20 cellular contexts compared by ENCODE assay signal in genomic region chr7:25519962-25520562, GRCh38.
DNase-seq lines count a peak whose midpoint lies in the region; ATAC-seq and TF ChIP-seq lines count a peak whose summit lies in the region.
"Had no signal": no experiment of that assay in that cellular context is flagged by ENCODE, and none has a peak within 500 bp of the region (broad histone marks: within the 10 kb centered on the region; RNA-seq: fewer than 3 reads in every experiment).

No MANE protein-coding gene starts in this region.

- peak; percentile 62 for DNase-seq in activated CD4-positive, alpha-beta T cell treated with anti-CD3 and anti-CD28 coated beads, Interleukin-2, amount 10 ng/mL, durations not matched to agents 24 days and 14 days
- DNase-seq in activated CD4-positive, alpha-beta T cell treated with anti-CD3 and anti-CD28 coated beads for 1 hour = no peak
- peak; percentile 11 for DNase-seq in GM06990 (ENCODE audit: extremely low read depth, insufficient read length)
- no peak for DNase-seq in activated B cell treated with CpG ODN at 0.5 μM for 24 hours
- no peak for DNase-seq in nephron progenitor cell
- DNase-seq in colonic mucosa = no peak
- no peak for DNase-seq in NCI-H2171 treated with DMSO at 0.1 percent for 48 hours (lab: John Stamatoyannopoulos, UW)
- DNase-seq: activated CD4-positive, alpha-beta T cell treated with anti-CD3 and anti-CD28 coated beads, Interleukin-2, amount 50 U/mL, for 1 hour; foreskin fibroblast; lower lobe of right lung; MM.1S; NCI-H1694 treated with DMSO at 0.1 percent for 48 hours; posterior cingulate gyrus; stimulated activated CD4-positive, alpha-beta T cell treated with anti-CD3 and anti-CD28 coated beads, Interleukin-2, amount 100 ng/mL, for 24 hours had no signal

- H3K27ac Mint-ChIP-seq in activated CD4-positive, alpha-beta T cell treated with anti-CD3 and anti-CD28 coated beads, Interleukin-2, amount 10 ng/mL, durations not matched to agents 24 days and 14 days = peak overlapping the region; percentile 2
- H3K27ac Mint-ChIP-seq in activated B cell treated with CpG ODN at 0.5 μM for 24 hours (no peak overlapping the region), nephron progenitor cell (peak overlapping the region; percentile 89)

- no peaks in the 10 kb centered on the region for H3K36me3 ChIP-seq in GM06990 (ENCODE audit: control insufficient read depth, insufficient read depth, low read length)
- H3K36me3 ChIP-seq in colonic mucosa = no peaks in the 10 kb centered on the region
- H3K36me3 ChIP-seq: breast epithelium, lower lobe of right lung had no signal

- H3K27me3 ChIP-seq in GM06990 (replicated peaks; ENCODE audit: control insufficient read depth, insufficient read depth, low read length) (no peaks in the 10 kb centered on the region), colonic mucosa (no peaks in the 10 kb centered on the region)
- H3K27me3 ChIP-seq: breast epithelium, hepatocyte had no signal

- POLR2A ChIA-PET in activated B cell treated with CpG ODN at 0.5 μM for 24 hours (lab: Charles Lee) = no interaction called here

- peaks cover 18% of the 10 kb centered on the region for H3K9me3 Mint-ChIP-seq in activated CD4-positive, alpha-beta T cell treated with anti-CD3 and anti-CD28 coated beads, Interleukin-2, amount 10 ng/mL, durations not matched to agents 24 days and 14 days
- H3K9me3 Mint-ChIP-seq in activated B cell treated with CpG ODN at 0.5 μM for 24 hours = no peaks in the 10 kb centered on the region
- H3K9me3 Mint-ChIP-seq in nephron progenitor cell = no peaks in the 10 kb centered on the region

- peak; percentile 37 for ATAC-seq in activated B cell treated with CpG ODN at 0.5 μM for 24 hours (ENCODE audit: low read depth)
- ATAC-seq in HG02610 (IDR thresholded peaks at IDR 0.05; ENCODE audit: unreplicated experiment) = no peak
- ATAC-seq: lower lobe of right lung had no signal

- no peak overlapping the region for H3K27ac ChIP-seq in colonic mucosa
- H3K27ac ChIP-seq: breast epithelium, C4-2B, epithelial cell of prostate, hepatocyte, lower lobe of right lung had no signal

- no peak overlapping the region for H3K4me3 ChIP-seq in GM06990 (replicated peaks; ENCODE audit: low read depth, low read length)
- H3K4me3 ChIP-seq in colonic mucosa = no peak overlapping the region
- H3K4me3 ChIP-seq: breast epithelium, hepatocyte, lower lobe of right lung had no signal

- peaks cover 26% of the 10 kb centered on the region for H3K4me1 Mint-ChIP-seq in activated CD4-positive, alpha-beta T cell treated with anti-CD3 and anti-CD28 coated beads, Interleukin-2, amount 10 ng/mL, durations not matched to agents 24 days and 14 days
- H3K4me1 Mint-ChIP-seq in activated B cell treated with CpG ODN at 0.5 μM for 24 hours = peaks cover 25% of the 10 kb centered on the region
- H3K4me1 Mint-ChIP-seq in nephron progenitor cell = peaks cover 21% of the 10 kb centered on the region

- no peak overlapping the region for H3K9ac ChIP-seq in colonic mucosa (ENCODE audit: low read depth in 2 of 2, low read length in 2 of 2)

- H3K4me3 Mint-ChIP-seq in activated CD4-positive, alpha-beta T cell treated with anti-CD3 and anti-CD28 coated beads, Interleukin-2, amount 10 ng/mL, durations not matched to agents 24 days and 14 days = peak overlapping the region; percentile 32
- H3K4me3 Mint-ChIP-seq in activated B cell treated with CpG ODN at 0.5 μM for 24 hours (peak overlapping the region; percentile 2), nephron progenitor cell (no peak overlapping the region)
- H3K4me3 Mint-ChIP-seq: IgD-negative memory B cell had no signal

- TF ChIP-seq CTCF in GM06990 (IDR thresholded peaks at IDR 0.05; ENCODE audit: insufficient read depth, low read length, poor library complexity, severe bottlenecking) (no peak), activated B cell treated with CpG ODN at 0.5 μM for 24 hours (IDR thresholded peaks at IDR 0.05) (no peak), nephron progenitor cell (IDR thresholded peaks at IDR 0.05) (no peak), colonic mucosa (IDR thresholded peaks at IDR 0.05) (no peak)

- no peaks in the 10 kb centered on the region for H3K36me3 Mint-ChIP-seq in activated CD4-positive, alpha-beta T cell treated with anti-CD3 and anti-CD28 coated beads, Interleukin-2, amount 10 ng/mL, durations not matched to agents 24 days and 14 days (ENCODE audit: low read depth)
- H3K36me3 Mint-ChIP-seq in activated B cell treated with CpG ODN at 0.5 μM for 24 hours (ENCODE audit: low read depth) (no peaks in the 10 kb centered on the region), nephron progenitor cell (ENCODE audit: low read depth) (no peaks in the 10 kb centered on the region)
- H3K36me3 Mint-ChIP-seq: IgD-negative memory B cell had no signal

- H3K9me3 ChIP-seq in colonic mucosa = no peaks in the 10 kb centered on the region
- H3K9me3 ChIP-seq: breast epithelium, lower lobe of right lung had no signal

- CTCF ChIA-PET in activated B cell treated with CpG ODN at 0.5 μM for 24 hours (lab: Charles Lee) = no interaction called here

- intact Hi-C loops in activated CD4-positive, alpha-beta T cell treated with anti-CD3 and anti-CD28 coated beads, Interleukin-2, amount 10 ng/mL, durations not matched to agents 24 days and 14 days (cut with micrococcal nuclease) = no loop called here
- intact Hi-C loops in activated B cell treated with CpG ODN at 0.5 μM for 24 hours (cut with micrococcal nuclease) = no loop called here
- intact Hi-C loops in colonic mucosa (cut with DNase I) = no loop called here

- no peaks in the 10 kb centered on the region for H3K4me1 ChIP-seq in colonic mucosa
- H3K4me1 ChIP-seq: breast epithelium, lower lobe of right lung had no signal

- H3K27me3 Mint-ChIP-seq in activated CD4-positive, alpha-beta T cell treated with anti-CD3 and anti-CD28 coated beads, Interleukin-2, amount 10 ng/mL, durations not matched to agents 24 days and 14 days = no peaks in the 10 kb centered on the region
- H3K27me3 Mint-ChIP-seq in activated B cell treated with CpG ODN at 0.5 μM for 24 hours (no peaks in the 10 kb centered on the region), nephron progenitor cell (ENCODE audit: low read depth, poor library complexity) (peaks cover 11% of the 10 kb centered on the region)

Comparison
In these comparisons a context has a peak if more than half of its experiments do, and no peak if none do; other contexts are left out.
1. DNase-seq: peak in activated CD4-positive, alpha-beta T cell treated with anti-CD3 and anti-CD28 coated beads, Interleukin-2, amount 10 ng/mL, durations not matched to agents 24 days and 14 days (single experiment) and GM06990 (single experiment); none in activated CD4-positive, alpha-beta T cell treated with anti-CD3 and anti-CD28 coated beads for 1 hour (single experiment), activated B cell treated with CpG ODN at 0.5 μM for 24 hours (single experiment), nephron progenitor cell (single experiment), colonic mucosa (single experiment) and NCI-H2171 treated with DMSO at 0.1 percent for 48 hours (single experiment).